Comparison of ENCODE assay signal across 25 cellular contexts in genomic region chr9:17574342-17574741, GRCh38. TPM values are rescaled to one million over a fixed set of nuclear protein-coding genes. Genes with fewer than 3 reads are reported as not detected.
A peak's percentile ranks its signal among the peaks of the same experiment; 100 is the strongest.
DNase-seq lines count a peak whose midpoint lies in the region; ATAC-seq, FAIRE-seq and TF ChIP-seq lines count a peak whose summit lies in the region.
"Had no signal": no experiment of that assay in that cellular context is flagged by ENCODE, and none has a peak within 500 bp of the region (broad histone marks: within the 10 kb centered on the region; RNA-seq: fewer than 3 reads in every experiment).

No MANE protein-coding gene starts in this region.

- H3K4me3 ChIP-seq in left lung = no peak overlapping the region
- H3K4me3 ChIP-seq: A549; BLaER1 treated with 17β-estradiol and CSF1 and Interleukin-3, amounts not matched to agents 10 nM and 100 nM had no signal

- H3K9me3 ChIP-seq in left lung = no peaks in the 10 kb centered on the region
- H3K9me3 ChIP-seq: A549, Caco-2 had no signal

- no peak overlapping the region for H3K27ac Mint-ChIP-seq in activated naive CD8-positive, alpha-beta T cell treated with anti-CD3 and anti-CD28 coated beads, Interleukin-2, amount 50 U/mL, for 24 hours
- no peak overlapping the region for H3K27ac Mint-ChIP-seq in activated naive CD8-positive, alpha-beta T cell treated with anti-CD3 and anti-CD28 coated beads for 36 hours
- H3K27ac Mint-ChIP-seq in activated T-helper 1 cell treated with anti-CD3 and anti-CD28 coated beads, Interleukin-12 subunit alpha, Interleukin-12 subunit beta, Interleukin-2, Interleukin-4 antibody, amounts not matched to agents 30 ng/mL and 10 ng/mL and 1 ng/mL, durations not matched to agents 14 hours and 24 hours and 36 hours = peak overlapping the region; percentile 65
- H3K27ac Mint-ChIP-seq: B cell; CD4-positive, alpha-beta T cell; CD8-positive, alpha-beta T cell had no signal

- peaks cover 18% of the 10 kb centered on the region for H3K27me3 Mint-ChIP-seq in activated naive CD8-positive, alpha-beta T cell treated with anti-CD3 and anti-CD28 coated beads, Interleukin-2, amount 50 U/mL, for 24 hours
- peaks cover 18% of the 10 kb centered on the region for H3K27me3 Mint-ChIP-seq in activated naive CD8-positive, alpha-beta T cell treated with anti-CD3 and anti-CD28 coated beads for 36 hours
- H3K27me3 Mint-ChIP-seq in activated T-helper 1 cell treated with anti-CD3 and anti-CD28 coated beads, Interleukin-12 subunit alpha, Interleukin-12 subunit beta, Interleukin-2, Interleukin-4 antibody, amounts not matched to agents 30 ng/mL and 10 ng/mL and 1 ng/mL, durations not matched to agents 14 hours and 24 hours and 36 hours (ENCODE audit: insufficient read depth) = peaks cover 8% of the 10 kb centered on the region

- peaks cover 0 to 8% of the 10 kb centered on the region in 2 donors for H3K4me1 ChIP-seq in left lung
- H3K4me1 ChIP-seq: Caco-2 had no signal

- H3K9me3 Mint-ChIP-seq in activated naive CD8-positive, alpha-beta T cell treated with anti-CD3 and anti-CD28 coated beads, Interleukin-2, amount 50 U/mL, for 24 hours = no peaks in the 10 kb centered on the region
- peaks cover 3% of the 10 kb centered on the region for H3K9me3 Mint-ChIP-seq in activated naive CD8-positive, alpha-beta T cell treated with anti-CD3 and anti-CD28 coated beads for 36 hours
- H3K9me3 Mint-ChIP-seq in activated T-helper 1 cell treated with anti-CD3 and anti-CD28 coated beads, Interleukin-12 subunit alpha, Interleukin-12 subunit beta, Interleukin-2, Interleukin-4 antibody, amounts not matched to agents 30 ng/mL and 10 ng/mL and 1 ng/mL, durations not matched to agents 14 hours and 24 hours and 36 hours = peaks cover 4% of the 10 kb centered on the region

- ATAC-seq in activated naive CD8-positive, alpha-beta T cell treated with anti-CD3 and anti-CD28 coated beads, Interleukin-2, amount 50 U/mL, for 24 hours = peak; percentile 65
- no peak for ATAC-seq in left lung
- ATAC-seq: A549; CD8-positive, alpha-beta T cell had no signal

- no peak for DNase-seq in activated naive CD8-positive, alpha-beta T cell treated with anti-CD3 and anti-CD28 coated beads, Interleukin-2, amount 50 U/mL, for 24 hours
- no peak for DNase-seq in activated naive CD8-positive, alpha-beta T cell treated with anti-CD3 and anti-CD28 coated beads for 36 hours
- DNase-seq in M059J (ENCODE audit: low read depth) (peak; percentile 34), urothelium cell line (ENCODE audit: low spot score) (peak; percentile 6), GM13977 (ENCODE audit: low spot score) (no peak), left lung (no peak), UCSD-AML1 (lab: John Stamatoyannopoulos, UW; ENCODE audit: unreplicated experiment) (no peak)
- DNase-seq in activated T-helper 1 cell treated with anti-CD3 and anti-CD28 coated beads, Interleukin-12 subunit alpha, Interleukin-12 subunit beta, Interleukin-2, Interleukin-4 antibody, amounts not matched to agents 30 ng/mL and 10 ng/mL and 1 ng/mL, durations not matched to agents 14 hours and 24 hours and 36 hours (ENCODE audit: low spot score) = no peak
- DNase-seq: AML-193; Caco-2; Calu3; CD4-positive, alpha-beta T cell; CD8-positive, alpha-beta T cell; DMS79 treated with DMSO at 0.1 percent for 48 hours; GF-D8 had no signal

- no peak for FAIRE-seq in urothelium cell line (lab: Jason Lieb, UNC)
- FAIRE-seq: A549, D721Med, G401.6, GM12891, GM18507 had no signal

- H3K27ac ChIP-seq in left lung = no peak overlapping the region
- H3K27ac ChIP-seq: 22Rv1; A549; BLaER1 treated with 17β-estradiol and CSF1 and Interleukin-3, amounts not matched to agents 10 nM and 100 nM; C4-2B had no signal

- TF ChIP-seq CTCF in GM13977 (IDR thresholded peaks at IDR 0.05; ENCODE audit: extremely low read depth, insufficient read depth, missing control alignments) (no peak), left lung (IDR thresholded peaks at IDR 0.05) (no peak)

- in situ Hi-C loops in GM13977 (cut with MboI; ENCODE audit: low pct_unique_long_range_greater_than_20kb, low sequenced_read_pairs, unreplicated experiment) = no loop called here

- H3K36me3 Mint-ChIP-seq in activated naive CD8-positive, alpha-beta T cell treated with anti-CD3 and anti-CD28 coated beads, Interleukin-2, amount 50 U/mL, for 24 hours (ENCODE audit: low read depth) = no peaks in the 10 kb centered on the region
- no peaks in the 10 kb centered on the region for H3K36me3 Mint-ChIP-seq in activated naive CD8-positive, alpha-beta T cell treated with anti-CD3 and anti-CD28 coated beads for 36 hours
- no peaks in the 10 kb centered on the region for H3K36me3 Mint-ChIP-seq in activated T-helper 1 cell treated with anti-CD3 and anti-CD28 coated beads, Interleukin-12 subunit alpha, Interleukin-12 subunit beta, Interleukin-2, Interleukin-4 antibody, amounts not matched to agents 30 ng/mL and 10 ng/mL and 1 ng/mL, durations not matched to agents 14 hours and 24 hours and 36 hours (ENCODE audit: low read depth)
- H3K36me3 Mint-ChIP-seq: CD8-positive, alpha-beta T cell had no signal

- no peaks in the 10 kb centered on the region for H3K36me3 ChIP-seq in left lung
- H3K36me3 ChIP-seq: BLaER1 treated with 17β-estradiol and CSF1 and Interleukin-3, amounts not matched to agents 10 nM and 100 nM had no signal

- H3K4me1 Mint-ChIP-seq in activated naive CD8-positive, alpha-beta T cell treated with anti-CD3 and anti-CD28 coated beads, Interleukin-2, amount 50 U/mL, for 24 hours = no peaks in the 10 kb centered on the region
- H3K4me1 Mint-ChIP-seq in activated naive CD8-positive, alpha-beta T cell treated with anti-CD3 and anti-CD28 coated beads for 36 hours = peaks cover 3% of the 10 kb centered on the region
- H3K4me1 Mint-ChIP-seq in activated T-helper 1 cell treated with anti-CD3 and anti-CD28 coated beads, Interleukin-12 subunit alpha, Interleukin-12 subunit beta, Interleukin-2, Interleukin-4 antibody, amounts not matched to agents 30 ng/mL and 10 ng/mL and 1 ng/mL, durations not matched to agents 14 hours and 24 hours and 36 hours (ENCODE audit: low read depth) = no peaks in the 10 kb centered on the region

- H3K4me3 Mint-ChIP-seq in activated naive CD8-positive, alpha-beta T cell treated with anti-CD3 and anti-CD28 coated beads, Interleukin-2, amount 50 U/mL, for 24 hours = no peak overlapping the region
- no peak overlapping the region for H3K4me3 Mint-ChIP-seq in activated naive CD8-positive, alpha-beta T cell treated with anti-CD3 and anti-CD28 coated beads for 36 hours
- H3K4me3 Mint-ChIP-seq in activated T-helper 1 cell treated with anti-CD3 and anti-CD28 coated beads, Interleukin-12 subunit alpha, Interleukin-12 subunit beta, Interleukin-2, Interleukin-4 antibody, amounts not matched to agents 30 ng/mL and 10 ng/mL and 1 ng/mL, durations not matched to agents 14 hours and 24 hours and 36 hours = no peak overlapping the region
- H3K4me3 Mint-ChIP-seq: B cell; CD4-positive, alpha-beta T cell; CD8-positive, alpha-beta T cell had no signal

- intact Hi-C loops in activated T-helper 1 cell treated with anti-CD3 and anti-CD28 coated beads, Interleukin-12 subunit alpha, Interleukin-12 subunit beta, Interleukin-2, Interleukin-4 antibody, amounts not matched to agents 30 ng/mL and 10 ng/mL and 1 ng/mL, durations not matched to agents 14 hours and 24 hours and 36 hours (cut with micrococcal nuclease) = no loop called here
- intact Hi-C loops in left lung (cut with DNase I) = no loop called here

- peaks cover 10 to 30% of the 10 kb centered on the region in 2 donors for H3K27me3 ChIP-seq in left lung
- H3K27me3 ChIP-seq: BLaER1 treated with 17β-estradiol and CSF1 and Interleukin-3, amounts not matched to agents 10 nM and 100 nM had no signal

RNA-seq across cellular contexts. Expression of gene SH3GL2, which starts 4.5 kb away (rescaled TPM):
- not detected for total RNA-seq in activated naive CD8-positive, alpha-beta T cell treated with anti-CD3 and anti-CD28 coated beads for 36 hours
- total RNA-seq in M059J (2014; rRNA removed; shearing (Covaris generic)) = 10.0 and 11.2 TPM in 2 replicates
- not detected in 2 replicates for total RNA-seq in activated T-helper 1 cell treated with anti-CD3 and anti-CD28 coated beads, Interleukin-12 subunit alpha, Interleukin-12 subunit beta, Interleukin-2, Interleukin-4 antibody, amounts not matched to agents 30 ng/mL and 10 ng/mL and 1 ng/mL, durations not matched to agents 14 hours and 24 hours and 36 hours
- total RNA-seq in left lung = 1 to 10 TPM in 1 of 2 donors, under 1 TPM in 1; 0.84 to 1.7 TPM
- total RNA-seq: A172; B cell; Caco-2; CD4-positive, alpha-beta T cell; CD8-positive, alpha-beta T cell had no signal

Comparison
In these comparisons a context has a peak if more than half of its experiments do, and no peak if none do; other contexts are left out.
1. DNase-seq: peak in M059J (single experiment) and urothelium cell line (single experiment); none in activated naive CD8-positive, alpha-beta T cell treated with anti-CD3 and anti-CD28 coated beads, Interleukin-2, amount 50 U/mL, for 24 hours (single experiment), activated naive CD8-positive, alpha-beta T cell treated with anti-CD3 and anti-CD28 coated beads for 36 hours (single experiment), activated T-helper 1 cell treated with anti-CD3 and anti-CD28 coated beads, Interleukin-12 subunit alpha, Interleukin-12 subunit beta, Interleukin-2, Interleukin-4 antibody, amounts not matched to agents 30 ng/mL and 10 ng/mL and 1 ng/mL, durations not matched to agents 14 hours and 24 hours and 36 hours (single experiment), GM13977 (single experiment), left lung (0 of 2) and UCSD-AML1 (single experiment).